Comparison of ENCODE assay signal across 23 cellular contexts in genomic region chr20:35881676-35882075, GRCh38.
"Had no signal": no experiment of that assay in that cellular context is flagged by ENCODE, and none has a peak within 500 bp of the region (broad histone marks: within the 10 kb centered on the region; RNA-seq: fewer than 3 reads in every experiment).

No MANE protein-coding gene starts in this region.

- H3K27me3 ChIP-seq: cardiac muscle cell, gastroesophageal sphincter, heart right ventricle, neural progenitor cell, thyroid gland had no signal

- H3K9ac ChIP-seq: neural progenitor cell had no signal

- H3K9me3 Mint-ChIP-seq: activated naive CD8-positive, alpha-beta T cell treated with anti-CD3 and anti-CD28 coated beads, Interleukin-2, amount 10 ng/mL, durations not matched to agents 7 days and 5 days; activated T-cell treated with anti-CD3 and anti-CD28 coated beads, Interleukin-2, amount 50 U/mL, for 4 hours; activated T-helper 2 cell treated with anti-CD3 and anti-CD28 coated beads, Interferon-gamma antibody, Interleukin-2, Interleukin-4, amounts not matched to agents 10 μg/mL and 5 μg/mL and 100 μg/mL, durations not matched to agents 14 hours and 24 hours and 36 hours; naive B cell; neural progenitor cell; stimulated activated naive CD8-positive, alpha-beta T cell treated with anti-CD3 and anti-CD28 coated beads, Interleukin-15, Interleukin-2, amounts not matched to agents 100 ng/mL and 50 ng/mL, for 24 hours; T-helper 1 cell treated with Interleukin-12 subunit alpha and Interleukin-12 subunit beta and Interleukin-4 antibody, amounts not matched to agents 30 μg/mL and 1 μg/mL, for 36 hours; WTC11 had no signal

- H3K4me2 ChIP-seq: neural progenitor cell had no signal

- DNase-seq: activated CD4-positive, alpha-beta T cell treated with anti-CD3 and anti-CD28 coated beads, Interleukin-2, amount 50 U/mL, for 4 hours; activated CD8-positive, alpha-beta memory T cell treated with anti-CD3 and anti-CD28 coated beads, Interleukin-2, amount 50 U/mL, for 48 hours; activated naive CD4-positive, alpha-beta T cell treated with Interleukin-2 at 50 U/mL for 16 hours; activated naive CD8-positive, alpha-beta T cell treated with anti-CD3 and anti-CD28 coated beads, Interleukin-2, amount 10 ng/mL, durations not matched to agents 7 days and 5 days; activated T-cell treated with anti-CD3 and anti-CD28 coated beads, Interleukin-2, amount 50 U/mL, for 4 hours; dermis blood vessel endothelial cell; effector CD8-positive, alpha-beta T cell; heart right ventricle; islet precursor cell; left colon; naive B cell; retina; stimulated activated CD4-positive, alpha-beta T cell treated with anti-CD3 and anti-CD28 coated beads, Interleukin-4, amount 100 ng/mL, for 4 hours; substantia nigra; T1000; thyroid gland had no signal

- H3K4me3 Mint-ChIP-seq: activated naive CD8-positive, alpha-beta T cell treated with anti-CD3 and anti-CD28 coated beads, Interleukin-2, amount 10 ng/mL, durations not matched to agents 7 days and 5 days; activated T-cell treated with anti-CD3 and anti-CD28 coated beads, Interleukin-2, amount 50 U/mL, for 4 hours; naive B cell; neural progenitor cell; stimulated activated naive CD8-positive, alpha-beta T cell treated with anti-CD3 and anti-CD28 coated beads, Interleukin-15, Interleukin-2, amounts not matched to agents 100 ng/mL and 50 ng/mL, for 24 hours; T-helper 1 cell treated with Interleukin-12 subunit alpha and Interleukin-12 subunit beta and Interleukin-4 antibody, amounts not matched to agents 30 μg/mL and 1 μg/mL, for 36 hours; WTC11 had no signal

- H3K27ac Mint-ChIP-seq: activated naive CD8-positive, alpha-beta T cell treated with anti-CD3 and anti-CD28 coated beads, Interleukin-2, amount 10 ng/mL, durations not matched to agents 7 days and 5 days; activated T-helper 2 cell treated with anti-CD3 and anti-CD28 coated beads, Interferon-gamma antibody, Interleukin-2, Interleukin-4, amounts not matched to agents 10 μg/mL and 5 μg/mL and 100 μg/mL, durations not matched to agents 14 hours and 24 hours and 36 hours; neural progenitor cell; stimulated activated naive CD8-positive, alpha-beta T cell treated with anti-CD3 and anti-CD28 coated beads, Interleukin-15, Interleukin-2, amounts not matched to agents 100 ng/mL and 50 ng/mL, for 24 hours; T-helper 1 cell treated with Interleukin-12 subunit alpha and Interleukin-12 subunit beta and Interleukin-4 antibody, amounts not matched to agents 30 μg/mL and 1 μg/mL, for 36 hours; WTC11 had no signal

- H3K4me3 ChIP-seq: cardiac muscle cell, gastroesophageal sphincter, heart right ventricle, neural progenitor cell, thyroid gland had no signal

- H3K27me3 Mint-ChIP-seq: activated naive CD8-positive, alpha-beta T cell treated with anti-CD3 and anti-CD28 coated beads, Interleukin-2, amount 10 ng/mL, durations not matched to agents 7 days and 5 days; naive B cell; stimulated activated naive CD8-positive, alpha-beta T cell treated with anti-CD3 and anti-CD28 coated beads, Interleukin-15, Interleukin-2, amounts not matched to agents 100 ng/mL and 50 ng/mL, for 24 hours had no signal

- ATAC-seq: activated T-cell treated with anti-CD3 and anti-CD28 coated beads, Interleukin-2, amount 50 U/mL, for 4 hours; gastroesophageal sphincter; heart right ventricle; left colon; WTC11 had no signal

- H3K4me1 ChIP-seq: neural progenitor cell had no signal

- H3K9me3 ChIP-seq: gastroesophageal sphincter, heart right ventricle, thyroid gland had no signal

- H3K36me3 ChIP-seq: cardiac muscle cell, neural progenitor cell, thyroid gland had no signal

- H2AFZ ChIP-seq: neural progenitor cell had no signal

- H3K27ac ChIP-seq: cardiac muscle cell, heart right ventricle, neural progenitor cell had no signal
